Comparison of ENCODE assay signal across 8 cellular contexts in genomic region chr3:183188895-183189462, GRCh38. TPM values are rescaled to one million over a fixed set of nuclear protein-coding genes. Genes with fewer than 3 reads are reported as not detected.
DNase-seq lines count a peak whose midpoint lies in the region; ATAC-seq, FAIRE-seq and TF ChIP-seq lines count a peak whose summit lies in the region.

No MANE protein-coding gene starts in this region.

- TF ChIP-seq POLR2A in endothelial cell of umbilical vein (IDR thresholded peaks at IDR 0.05; ENCODE audit: low read depth, low read length) = no peak

- H3K79me2 ChIP-seq in endothelial cell of umbilical vein (ENCODE audit: control insufficient read depth, insufficient read depth, low read length) = no peaks in the 10 kb centered on the region

- H3K4me2 ChIP-seq in endothelial cell of umbilical vein (ENCODE audit: insufficient read depth, low read length) = no peak overlapping the region

- no peak overlapping the region for H3K4me3 ChIP-seq in endothelial cell of umbilical vein (replicated peaks in 1 of 3; ENCODE audit: insufficient read depth in 1 of 3, low read depth in 1 of 3, low read length in 3 of 3)

- dilution Hi-C loops in endothelial cell of umbilical vein (cut with MboI; ENCODE audit: extremely low pct_ligation_motif_present, low sequenced_read_pairs) = no loop called here

- POLR2A ChIA-PET in endothelial cell of umbilical vein (lab: Charles Lee) = no interaction called here

- no TSS peak for BruUV-seq in endothelial cell of umbilical vein (replicated peaks; lab: Mats Ljungman, UMichigan)

- H3K27ac ChIP-seq in endothelial cell of umbilical vein (ENCODE audit: insufficient read depth, low read depth, low read length) = no peak overlapping the region

- H3K36me3 ChIP-seq in endothelial cell of umbilical vein (ENCODE audit: control insufficient read depth in 2 of 2, extremely low read depth in 1 of 2, insufficient read depth in 2 of 2, low read length in 2 of 2) = no peaks in the 10 kb centered on the region

- ATAC-seq in GM21717 (IDR thresholded peaks at IDR 0.05; ENCODE audit: unreplicated experiment) (peak; percentile 50), HG03095 (IDR thresholded peaks at IDR 0.05; ENCODE audit: unreplicated experiment) (no peak), GM19467 (IDR thresholded peaks at IDR 0.05; ENCODE audit: unreplicated experiment) (no peak)

- no peak overlapping the region for H3K9ac ChIP-seq in endothelial cell of umbilical vein (replicated peaks; ENCODE audit: extremely low read depth, insufficient read depth, low read length)

- intact Hi-C loops in endothelial cell of umbilical vein (cut with micrococcal nuclease) = loop anchor here (5.0 to 10.0 kb wide), 3 partner anchors 43 to 477 kb away; partner anchors contain the start of gene KLHL6

- peak; percentile 89 for FAIRE-seq in endothelial cell of umbilical vein (lab: Jason Lieb, UNC)

- no peak overlapping the region for H2AFZ ChIP-seq in endothelial cell of umbilical vein (ENCODE audit: low read depth, low read length)

- TF ChIP-seq CTCF in endothelial cell of umbilical vein (IDR thresholded peaks at IDR 0.05; ENCODE audit: extremely low read depth in 1 of 2, insufficient read depth in 1 of 2, low read depth in 1 of 2, low read length in 2 of 2) = peak; percentile 36 to 41

- CTCF ChIA-PET in endothelial cell of umbilical vein (lab: Charles Lee) = interaction anchor here (0.6 to 1.0 kb wide), 4 partner anchors 50 to 197 kb away, joined by 3 to 10 read pairs (median 4); partner anchors contain the start of gene B3GNT5

- H3K4me1 ChIP-seq in endothelial cell of umbilical vein (ENCODE audit: control insufficient read depth, extremely low read depth, insufficient read depth, low read length) = peaks cover 16% of the 10 kb centered on the region

- no peaks in the 10 kb centered on the region for H3K27me3 ChIP-seq in endothelial cell of umbilical vein (ENCODE audit: control insufficient read depth in 2 of 2, insufficient read depth in 2 of 2, low read length in 2 of 2)

- peak; percentile 34 for DNase-seq in EH (ENCODE audit: low read depth)
- DNase-seq in RPMI8226 = peak; percentile 59
- DNase-seq in endothelial cell of umbilical vein (ENCODE audit: low read depth, low spot score) = peak; percentile 47
- DNase-seq in retina = peak; percentile 25
- no peak for DNase-seq in HuH-7 (ENCODE audit: low spot score)

- no peaks in the 10 kb centered on the region for H3K9me1 ChIP-seq in endothelial cell of umbilical vein (replicated peaks; ENCODE audit: control insufficient read depth, extremely low read depth, insufficient read depth, low read length)

- H3K9me3 ChIP-seq in endothelial cell of umbilical vein (replicated peaks; ENCODE audit: control insufficient read depth, insufficient read depth, low read length) = no peaks in the 10 kb centered on the region

- H4K20me1 ChIP-seq in endothelial cell of umbilical vein (replicated peaks; ENCODE audit: control insufficient read depth, extremely low read depth, insufficient read depth, low read length) = no peaks in the 10 kb centered on the region

TF ChIP-seq in endothelial cell of umbilical vein, 7 proteins besides CTCF, POLR2A, EP300 and RAD21:
- TF ChIP-seq GATA2 (IDR thresholded peaks at IDR 0.05; ENCODE audit: insufficient read depth, insufficient read length, low read depth, low read length) = no peak
- TF ChIP-seq FOS (IDR thresholded peaks at IDR 0.05; ENCODE audit: borderline replicate concordance, insufficient read depth, low read length) = no peak
- no peak for TF ChIP-seq MYC (IDR thresholded peaks at IDR 0.05; ENCODE audit: low read depth, low read length)
- TF ChIP-seq JUN (IDR thresholded peaks at IDR 0.05; ENCODE audit: borderline replicate concordance, insufficient read depth, insufficient read length, low read depth) = no peak
- no peak for TF ChIP-seq MAX (IDR thresholded peaks at IDR 0.05; ENCODE audit: insufficient read depth, insufficient read length)
- TF ChIP-seq POLR2AphosphoS5 (IDR thresholded peaks at IDR 0.05; ENCODE audit: insufficient read depth, low read depth, low read length) = no peak
- TF ChIP-seq EZH2 (IDR thresholded peaks at IDR 0.05; ENCODE audit: borderline replicate concordance, low read depth, low read length, severe bottlenecking) = no peak

RNA-seq across cellular contexts. Expression of gene LAMP3, which starts 26.4 kb away (rescaled TPM):
- 3.7 and 8.0 TPM in 2 replicates for total RNA-seq in endothelial cell of umbilical vein
- polyA plus RNA-seq in endothelial cell of umbilical vein = 0.94 and 1.0 TPM in 2 replicates
- 0.80 and 1.0 TPM in 2 replicates for polyA plus RNA-seq in endothelial cell of umbilical vein (2011; cell fraction: cytosol; rRNA removed)
- polyA plus RNA-seq in endothelial cell of umbilical vein (2011; cell fraction: nucleus; rRNA removed) = 0.47 and 0.50 TPM in 2 replicates
- 7.1 and 10.7 TPM in 2 replicates for polyA plus RNA-seq in endothelial cell of umbilical vein (2012)
- 0.62 and 1.1 TPM in 2 replicates for polyA minus RNA-seq in endothelial cell of umbilical vein
- not detected for polyA minus RNA-seq in endothelial cell of umbilical vein (2011; cell fraction: cytosol; rRNA and poly(A)+ RNA removed)
- polyA minus RNA-seq in endothelial cell of umbilical vein (2011; cell fraction: nucleus; rRNA and poly(A)+ RNA removed) = 0.24 and 0.43 TPM in 2 replicates
